2 cellular contexts compared by ENCODE assay signal in genomic region chr4:2217726-2218125, GRCh38.
TF ChIP-seq lines count a peak whose summit lies in the region.

No MANE protein-coding gene starts in this region.

TF ChIP-seq in SK-N-SH, 30 proteins besides CTCF, POLR2A, EP300 and RAD21:
- TF ChIP-seq USF2 (IDR thresholded peaks at IDR 0.05; ENCODE audit: borderline replicate concordance, low read depth, low read length) (no peak), SIN3A (IDR thresholded peaks at IDR 0.05; ENCODE audit: borderline replicate concordance, low read depth, low read length) (no peak), MEF2A (IDR thresholded peaks at IDR 0.05; ENCODE audit: borderline replicate concordance, low read depth) (no peak), JUND (IDR thresholded peaks at IDR 0.05) (0 out of 2 replicates have a peak, but pooled peaks have one; percentile 37), TCF12 (IDR thresholded peaks at IDR 0.05) (peak; percentile 54; the same call in 1 of the 2 replicates)
- TF ChIP-seq, protein P1, sequence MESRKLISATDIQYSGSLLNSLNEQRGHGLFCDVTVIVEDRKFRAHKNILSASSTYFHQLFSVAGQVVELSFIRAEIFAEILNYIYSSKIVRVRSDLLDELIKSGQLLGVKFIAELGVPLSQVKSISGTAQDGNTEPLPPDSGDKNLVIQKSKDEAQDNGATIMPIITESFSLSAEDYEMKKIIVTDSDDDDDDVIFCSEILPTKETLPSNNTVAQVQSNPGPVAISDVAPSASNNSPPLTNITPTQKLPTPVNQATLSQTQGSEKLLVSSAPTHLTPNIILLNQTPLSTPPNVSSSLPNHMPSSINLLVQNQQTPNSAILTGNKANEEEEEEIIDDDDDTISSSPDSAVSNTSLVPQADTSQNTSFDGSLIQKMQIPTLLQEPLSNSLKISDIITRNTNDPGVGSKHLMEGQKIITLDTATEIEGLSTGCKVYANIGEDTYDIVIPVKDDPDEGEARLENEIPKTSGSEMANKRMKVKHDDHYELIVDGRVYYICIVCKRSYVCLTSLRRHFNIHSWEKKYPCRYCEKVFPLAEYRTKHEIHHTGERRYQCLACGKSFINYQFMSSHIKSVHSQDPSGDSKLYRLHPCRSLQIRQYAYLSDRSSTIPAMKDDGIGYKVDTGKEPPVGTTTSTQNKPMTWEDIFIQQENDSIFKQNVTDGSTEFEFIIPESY (IDR thresholded peaks at IDR 0.05; ENCODE audit: borderline replicate concordance, low read depth) = no peak

TF ChIP-seq in SK-N-SH treated with all-trans-retinoic acid at 6 μM for 48 hours, 23 proteins besides CTCF, POLR2A, EP300 and RAD21:
- TF ChIP-seq ESRRG (CRISPR knock-in tag; IDR thresholded peaks at IDR 0.05) = no peak
- TF ChIP-seq OSR1 (CRISPR knock-in tag; IDR thresholded peaks at IDR 0.05) = no peak
- no peak for TF ChIP-seq GLIS3 (CRISPR knock-in tag; IDR thresholded peaks at IDR 0.05)
- TF ChIP-seq ZC3H10 (CRISPR knock-in tag; IDR thresholded peaks at IDR 0.05) = no peak
- no peak for TF ChIP-seq ISL1 (CRISPR knock-in tag; IDR thresholded peaks at IDR 0.05)
- TF ChIP-seq POU6F1 (CRISPR knock-in tag; IDR thresholded peaks at IDR 0.05; ENCODE audit: borderline replicate concordance, low read depth) = no peak
- TF ChIP-seq TOX (CRISPR knock-in tag; IDR thresholded peaks at IDR 0.05; ENCODE audit: borderline replicate concordance) = no peak
- TF ChIP-seq BACH2 (CRISPR knock-in tag; IDR thresholded peaks at IDR 0.05; ENCODE audit: borderline replicate concordance) = no peak
- no peak for TF ChIP-seq ZNF8 (CRISPR knock-in tag; IDR thresholded peaks at IDR 0.05)
- TF ChIP-seq PPARA (CRISPR knock-in tag; IDR thresholded peaks at IDR 0.05; ENCODE audit: borderline replicate concordance) = no peak
- no peak for TF ChIP-seq ZFP30 (CRISPR knock-in tag; IDR thresholded peaks at IDR 0.05)
- TF ChIP-seq, protein P2, sequence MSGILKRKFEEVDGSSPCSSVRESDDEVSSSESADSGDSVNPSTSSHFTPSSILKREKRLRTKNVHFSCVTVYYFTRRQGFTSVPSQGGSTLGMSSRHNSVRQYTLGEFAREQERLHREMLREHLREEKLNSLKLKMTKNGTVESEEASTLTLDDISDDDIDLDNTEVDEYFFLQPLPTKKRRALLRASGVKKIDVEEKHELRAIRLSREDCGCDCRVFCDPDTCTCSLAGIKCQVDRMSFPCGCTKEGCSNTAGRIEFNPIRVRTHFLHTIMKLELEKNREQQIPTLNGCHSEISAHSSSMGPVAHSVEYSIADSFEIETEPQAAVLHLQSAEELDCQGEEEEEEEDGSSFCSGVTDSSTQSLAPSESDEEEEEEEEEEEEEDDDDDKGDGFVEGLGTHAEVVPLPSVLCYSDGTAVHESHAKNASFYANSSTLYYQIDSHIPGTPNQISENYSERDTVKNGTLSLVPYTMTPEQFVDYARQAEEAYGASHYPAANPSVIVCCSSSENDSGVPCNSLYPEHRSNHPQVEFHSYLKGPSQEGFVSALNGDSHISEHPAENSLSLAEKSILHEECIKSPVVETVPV (CRISPR knock-in tag; IDR thresholded peaks at IDR 0.05) = no peak
- no peak for TF ChIP-seq ZFP3 (CRISPR knock-in tag; IDR thresholded peaks at IDR 0.05)
